Comparison of ENCODE assay signal across 2 cellular contexts in the genomic region with DNA sequence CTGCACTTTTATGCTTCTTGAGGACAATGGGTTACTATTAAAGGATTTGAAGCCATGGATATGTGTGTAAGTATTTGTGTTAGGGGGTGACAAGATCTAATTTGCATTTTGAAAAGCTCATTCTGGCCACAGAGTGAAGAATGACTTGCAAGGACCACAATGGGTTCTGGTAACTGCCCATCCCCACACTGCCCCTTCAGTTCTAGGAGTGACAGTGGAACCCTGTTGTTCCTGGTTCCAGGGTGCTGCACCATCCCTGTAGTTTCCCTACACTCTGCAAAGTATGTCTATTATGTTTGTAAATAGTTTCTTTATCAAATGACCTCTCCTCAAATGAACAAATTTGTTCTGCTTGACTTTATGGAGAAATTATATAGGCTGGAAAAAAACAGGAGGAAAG.
TF ChIP-seq lines count a peak whose summit lies in the region.

No MANE protein-coding gene starts in this region.

TF ChIP-seq in HCT116, 20 proteins besides CTCF, POLR2A, EP300 and RAD21:
- TF ChIP-seq TCF7L2 (IDR thresholded peaks at IDR 0.05; ENCODE audit: borderline replicate concordance, extremely low read depth, insufficient read depth, insufficient read length) (no peak), CBX3 (IDR thresholded peaks at IDR 0.05; ENCODE audit: low read depth) (no peak), ZNF274 (IDR thresholded peaks at IDR 0.05; ENCODE audit: low read depth, low read length) (no peak), EZH2 (IDR thresholded peaks at IDR 0.05) (no peak), ELF1 (IDR thresholded peaks at IDR 0.05; ENCODE audit: borderline replicate concordance, low read depth) (no peak), YY1 (IDR thresholded peaks at IDR 0.05; ENCODE audit: extremely low read depth, insufficient replicate concordance, low read depth, low read length) (no peak), SRF (IDR thresholded peaks at IDR 0.05; ENCODE audit: low read depth) (no peak), POLR2AphosphoS5 (IDR thresholded peaks at IDR 0.05; ENCODE audit: low read depth, low read length) (no peak), EZH2phosphoT487 (IDR thresholded peaks at IDR 0.05; ENCODE audit: borderline replicate concordance) (no peak), SIN3A (IDR thresholded peaks at IDR 0.05; ENCODE audit: low read depth) (no peak), EGR1 (IDR thresholded peaks at IDR 0.05; ENCODE audit: low read depth) (no peak), FOSL1 (IDR thresholded peaks at IDR 0.05; ENCODE audit: low read depth) (no peak), JUND (IDR thresholded peaks at IDR 0.05) (no peak), REST (IDR thresholded peaks at IDR 0.05; ENCODE audit: low read depth) (no peak)
- TF ChIP-seq, protein P1, sequence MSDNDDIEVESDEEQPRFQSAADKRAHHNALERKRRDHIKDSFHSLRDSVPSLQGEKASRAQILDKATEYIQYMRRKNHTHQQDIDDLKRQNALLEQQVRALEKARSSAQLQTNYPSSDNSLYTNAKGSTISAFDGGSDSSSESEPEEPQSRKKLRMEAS (IDR thresholded peaks at IDR 0.05) = no peak

TF ChIP-seq in GM12878, 131 proteins besides CTCF, POLR2A, EP300 and RAD21:
- TF ChIP-seq SMC3 (IDR thresholded peaks at IDR 0.05; ENCODE audit: borderline replicate concordance, low read length) (no peak), ESRRA (IDR thresholded peaks at IDR 0.05; ENCODE audit: low read length) (no peak), STAT3 (IDR thresholded peaks at IDR 0.05; ENCODE audit: low read depth, low read length) (no peak), ZNF24 (IDR thresholded peaks at IDR 0.05) (no peak), SMARCA5 (IDR thresholded peaks at IDR 0.05) (no peak), MTA3 (IDR thresholded peaks at IDR 0.05; ENCODE audit: borderline replicate concordance, low read length) (no peak), NBN (IDR thresholded peaks at IDR 0.05) (no peak), KDM1A (IDR thresholded peaks at IDR 0.05; ENCODE audit: borderline replicate concordance) (no peak), CHD4 (IDR thresholded peaks at IDR 0.05) (no peak)
